Comparison of ENCODE assay signal across 9 cellular contexts in the genomic region with DNA sequence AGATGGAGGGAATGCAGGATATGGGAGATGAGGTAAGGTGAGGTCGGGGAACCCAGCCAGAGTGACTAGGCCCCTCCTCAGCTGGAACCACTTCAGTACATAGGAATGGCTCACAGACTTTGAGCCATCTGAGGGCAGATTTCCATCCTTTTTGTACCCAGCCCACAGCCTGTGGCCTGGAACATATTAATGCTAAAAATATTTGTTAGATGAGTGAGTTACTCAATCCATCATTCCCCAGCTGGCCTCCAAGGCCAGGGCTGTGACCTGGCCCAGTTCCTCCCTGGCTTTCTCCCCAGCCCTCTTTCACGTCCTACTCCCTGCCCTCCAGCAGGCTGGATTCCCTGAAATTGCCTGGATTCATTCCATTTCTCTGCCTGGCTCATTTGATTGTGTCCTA. TPM values are rescaled to one million over a fixed set of nuclear protein-coding genes. Genes with fewer than 3 reads are reported as not detected.
A peak's percentile ranks its signal among the peaks of the same experiment; 100 is the strongest.
DNase-seq lines count a peak whose midpoint lies in the region; ATAC-seq and TF ChIP-seq lines count a peak whose summit lies in the region.
"Had no signal": no experiment of that assay in that cellular context is flagged by ENCODE, and none has a peak within 500 bp of the region (broad histone marks: within the 10 kb centered on the region; RNA-seq: fewer than 3 reads in every experiment).

No MANE protein-coding gene starts in this region.

- H3K36me3 ChIP-seq in SK-N-SH (replicated peaks in 1 of 2; ENCODE audit: control insufficient read depth in 1 of 2, insufficient read depth in 2 of 2, low read length in 1 of 2) (no peaks in the 10 kb centered on the region), neural progenitor cell (no peaks in the 10 kb centered on the region), HAP-1 (replicated peaks) (no peaks in the 10 kb centered on the region)
- H3K36me3 ChIP-seq in naive thymus-derived CD4-positive, alpha-beta T cell (ENCODE audit: control insufficient read depth in 2 of 3, insufficient read depth in 3 of 3, low read length in 3 of 3): no peaks in the 10 kb centered on the region

- in situ Hi-C loops in HAP-1 (cut with MboI; ENCODE audit: low sequenced_read_pairs): no loop called here

- TF ChIP-seq EP300 in SK-N-SH (IDR thresholded peaks at IDR 0.05; ENCODE audit: borderline replicate concordance in 1 of 2, low read depth in 1 of 2, low read length in 1 of 2): peak in 1 of 2 experiments; percentile 58; a peak in 1 of 4 replicates

- no peak overlapping the region for H2AFZ ChIP-seq in SK-N-SH (ENCODE audit: low read depth)
- H2AFZ ChIP-seq in neural progenitor cell (replicated peaks): no peak overlapping the region

- H3K27ac Mint-ChIP-seq in osteocyte (ENCODE audit: unreplicated experiment) (peak overlapping the region; percentile 96), neural progenitor cell (no peak overlapping the region)
- H3K27ac Mint-ChIP-seq in naive thymus-derived CD4-positive, alpha-beta T cell: no peak overlapping the region

- no peak overlapping the region for H3K4me3 ChIP-seq in SK-N-SH (ENCODE audit: low read depth in 2 of 2, low read length in 1 of 2)
- no peak overlapping the region for H3K4me3 ChIP-seq in fibroblast of pulmonary artery (replicated peaks; ENCODE audit: low read depth, low read length)
- no peak overlapping the region for H3K4me3 ChIP-seq in naive thymus-derived CD4-positive, alpha-beta T cell (ENCODE audit: low read length)
- H3K4me3 ChIP-seq in neural progenitor cell: no peak overlapping the region
- no peak overlapping the region for H3K4me3 ChIP-seq in HAP-1

- H3K4me1 Mint-ChIP-seq in osteocyte (ENCODE audit: unreplicated experiment) (peaks cover 89% of the 10 kb centered on the region), neural progenitor cell (peaks cover 50% of the 10 kb centered on the region)
- H3K4me1 Mint-ChIP-seq in naive thymus-derived CD4-positive, alpha-beta T cell: peaks cover 0 to 32% (median 10%) of the 10 kb centered on the region in 7 donors

- H3K9me2 ChIP-seq in SK-N-SH: no peaks in the 10 kb centered on the region

- no peaks in the 10 kb centered on the region for H3K79me2 ChIP-seq in SK-N-SH (ENCODE audit: insufficient read depth)
- no peaks in the 10 kb centered on the region for H3K79me2 ChIP-seq in neural progenitor cell (ENCODE audit: low read depth)

- no peaks in the 10 kb centered on the region for H3K36me3 Mint-ChIP-seq in osteocyte (ENCODE audit: unreplicated experiment)
- no peaks in the 10 kb centered on the region for H3K36me3 Mint-ChIP-seq in naive thymus-derived CD4-positive, alpha-beta T cell
- no peaks in the 10 kb centered on the region for H3K36me3 Mint-ChIP-seq in neural progenitor cell

- 23% methylated on average over 2 of the region's 2 CpGs for WGBS in SK-N-SH (ENCODE audit: low lambda C conversion rate)

- no peak for ATAC-seq in naive thymus-derived CD4-positive, alpha-beta T cell

- no peaks in the 10 kb centered on the region for H3K27me3 Mint-ChIP-seq in osteocyte (ENCODE audit: unreplicated experiment)
- peaks cover 0 to 15% (median 0%) of the 10 kb centered on the region in 5 donors for H3K27me3 Mint-ChIP-seq in naive thymus-derived CD4-positive, alpha-beta T cell
- peaks cover 11% of the 10 kb centered on the region for H3K27me3 Mint-ChIP-seq in neural progenitor cell (ENCODE audit: insufficient read depth, low read depth)

- CTCF ChIA-PET in SK-N-SH (lab: Yijun Ruan, JAX): interaction anchor here (1.0 to 26.5 kb wide), 5 partner anchors 12 to 152 kb away, joined by 3 to 1245 read pairs (median 5); no protein-coding TSS in a partner anchor
- CTCF ChIA-PET in naive thymus-derived CD4-positive, alpha-beta T cell (lab: Charles Lee): no interaction called here

- TF ChIP-seq CTCF in AG09319 (IDR thresholded peaks at IDR 0.05; ENCODE audit: low read depth, low read length) (no peak), SK-N-SH (IDR thresholded peaks at IDR 0.05) (no peak), fibroblast of pulmonary artery (IDR thresholded peaks at IDR 0.05; ENCODE audit: low read length, missing control alignments) (no peak), osteocyte (IDR thresholded peaks at IDR 0.05) (no peak), neural progenitor cell (IDR thresholded peaks at IDR 0.05) (no peak)

- H3K9ac ChIP-seq in SK-N-SH (no peak overlapping the region), neural progenitor cell (no peak overlapping the region)

- intact Hi-C loops in naive thymus-derived CD4-positive, alpha-beta T cell (cut with micrococcal nuclease): no loop called here

- H3K9me3 ChIP-seq in SK-N-SH (no peaks in the 10 kb centered on the region), neural progenitor cell (ENCODE audit: low read depth) (no peaks in the 10 kb centered on the region), HAP-1 (no peaks in the 10 kb centered on the region)
- H3K9me3 ChIP-seq in naive thymus-derived CD4-positive, alpha-beta T cell (ENCODE audit: control insufficient read depth in 2 of 3, low read length in 3 of 3): no peaks in the 10 kb centered on the region

- H3F3A ChIP-seq in SK-N-SH (replicated peaks; ENCODE audit: insufficient read depth) (no peaks in the 10 kb centered on the region), neural progenitor cell (ENCODE audit: low read depth) (peaks cover 57% of the 10 kb centered on the region)

- TF ChIP-seq RAD21 in SK-N-SH (IDR thresholded peaks at IDR 0.05; ENCODE audit: low read length): no peak

- peak; percentile 95 for DNase-seq in AG09319 (ENCODE audit: extremely low read depth, low read depth)
- DNase-seq in SK-N-SH: no peak
- peak; percentile 98 for DNase-seq in fibroblast of pulmonary artery (ENCODE audit: low read depth)
- peak; percentile 89 for DNase-seq in osteocyte (ENCODE audit: extremely low spot score, unreplicated experiment)
- DNase-seq in COLO668 (lab: John Stamatoyannopoulos, UW; ENCODE audit: unreplicated experiment): no peak
- DNase-seq in naive thymus-derived CD4-positive, alpha-beta T cell: no peak
- no peak for DNase-seq in neural progenitor cell (ENCODE audit: low spot score)
- no peak for DNase-seq in HAP-1 (ENCODE audit: low spot score in 2 of 2)
- DNase-seq: Calu3 had no signal

- H3K4me1 ChIP-seq in SK-N-SH (ENCODE audit: control insufficient read depth in 1 of 2, insufficient read depth in 2 of 2, low read depth in 1 of 2, low read length in 1 of 2) (peaks cover 0 to 9% of the 10 kb centered on the region in 2 experiments; a peak in 1 of 4 replicates), neural progenitor cell (peaks cover 72% of the 10 kb centered on the region), HAP-1 (no peaks in the 10 kb centered on the region)
- peaks cover 3 to 36% of the 10 kb centered on the region in 2 donors for H3K4me1 ChIP-seq in naive thymus-derived CD4-positive, alpha-beta T cell (ENCODE audit: control insufficient read depth in 2 of 2, insufficient read depth in 2 of 2, low read length in 2 of 2)

- H3K27ac ChIP-seq in SK-N-SH (ENCODE audit: low read depth in 2 of 2, low read length in 1 of 2) (peak overlapping the region in 1 of 2 experiments; percentile 38; a peak in 1 of 4 replicates), neural progenitor cell (no peak overlapping the region)
- H3K27ac ChIP-seq in naive thymus-derived CD4-positive, alpha-beta T cell (ENCODE audit: low read depth, low read length): no peak overlapping the region

- H3K4me3 Mint-ChIP-seq in osteocyte (ENCODE audit: unreplicated experiment) (no peak overlapping the region), neural progenitor cell (no peak overlapping the region)
- H3K4me3 Mint-ChIP-seq in naive thymus-derived CD4-positive, alpha-beta T cell: no peak overlapping the region

- H4K20me1 ChIP-seq in SK-N-SH (ENCODE audit: insufficient read depth): no peaks in the 10 kb centered on the region
- no peaks in the 10 kb centered on the region for H4K20me1 ChIP-seq in neural progenitor cell (ENCODE audit: low read depth)

- H3K4me2 ChIP-seq in SK-N-SH (no peak overlapping the region), neural progenitor cell (no peak overlapping the region)

- POLR2A ChIA-PET in SK-N-SH (lab: Yijun Ruan, JAX): no interaction called here
- POLR2A ChIA-PET in naive thymus-derived CD4-positive, alpha-beta T cell (lab: Charles Lee): no interaction called here

- H3K9me3 Mint-ChIP-seq in osteocyte (ENCODE audit: unreplicated experiment): no peaks in the 10 kb centered on the region
- H3K9me3 Mint-ChIP-seq in naive thymus-derived CD4-positive, alpha-beta T cell: no peaks in the 10 kb centered on the region
- no peaks in the 10 kb centered on the region for H3K9me3 Mint-ChIP-seq in neural progenitor cell

- H3K27me3 ChIP-seq in SK-N-SH (ENCODE audit: insufficient read depth) (no peaks in the 10 kb centered on the region; the same call in 1 of the 2 replicates), neural progenitor cell (no peaks in the 10 kb centered on the region), HAP-1 (ENCODE audit: low read depth) (peaks cover 13% of the 10 kb centered on the region; the same call in 1 of the 2 replicates)
- no peaks in the 10 kb centered on the region for H3K27me3 ChIP-seq in naive thymus-derived CD4-positive, alpha-beta T cell (ENCODE audit: control insufficient read depth in 2 of 2, insufficient read depth in 2 of 2, low read length in 2 of 2)

TF ChIP-seq in SK-N-SH, 30 proteins besides CTCF, POLR2A, EP300 and RAD21 (continues in another document):
- TF ChIP-seq, protein P1, sequence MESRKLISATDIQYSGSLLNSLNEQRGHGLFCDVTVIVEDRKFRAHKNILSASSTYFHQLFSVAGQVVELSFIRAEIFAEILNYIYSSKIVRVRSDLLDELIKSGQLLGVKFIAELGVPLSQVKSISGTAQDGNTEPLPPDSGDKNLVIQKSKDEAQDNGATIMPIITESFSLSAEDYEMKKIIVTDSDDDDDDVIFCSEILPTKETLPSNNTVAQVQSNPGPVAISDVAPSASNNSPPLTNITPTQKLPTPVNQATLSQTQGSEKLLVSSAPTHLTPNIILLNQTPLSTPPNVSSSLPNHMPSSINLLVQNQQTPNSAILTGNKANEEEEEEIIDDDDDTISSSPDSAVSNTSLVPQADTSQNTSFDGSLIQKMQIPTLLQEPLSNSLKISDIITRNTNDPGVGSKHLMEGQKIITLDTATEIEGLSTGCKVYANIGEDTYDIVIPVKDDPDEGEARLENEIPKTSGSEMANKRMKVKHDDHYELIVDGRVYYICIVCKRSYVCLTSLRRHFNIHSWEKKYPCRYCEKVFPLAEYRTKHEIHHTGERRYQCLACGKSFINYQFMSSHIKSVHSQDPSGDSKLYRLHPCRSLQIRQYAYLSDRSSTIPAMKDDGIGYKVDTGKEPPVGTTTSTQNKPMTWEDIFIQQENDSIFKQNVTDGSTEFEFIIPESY (IDR thresholded peaks at IDR 0.05; ENCODE audit: borderline replicate concordance, low read depth): no peak
- TF ChIP-seq GABPA (IDR thresholded peaks at IDR 0.05; ENCODE audit: low read depth) (no peak), JUND (IDR thresholded peaks at IDR 0.05) (peak; percentile 35; the same call in 1 of the 2 replicates)

RNA-seq across cellular contexts. Expression of a gene that starts 57.2 kb away (rescaled TPM):
- polyA plus RNA-seq in SK-N-SH (2012; rRNA removed): 3.8 and 4.5 TPM in 2 replicates
- 2.2 and 3.6 TPM in 2 replicates for polyA plus RNA-seq in SK-N-SH (2012; cell fraction: cytosol; rRNA removed)
- polyA plus RNA-seq in SK-N-SH (2012; cell fraction: nucleus; rRNA removed): 7.5 and 8.0 TPM in 2 replicates
- total RNA-seq in osteocyte: 22.9 and 25.4 TPM in 2 replicates
- 1 to 10 TPM; 2.2 to 8.8 (median 6.4) TPM for total RNA-seq in naive thymus-derived CD4-positive, alpha-beta T cell
- 1 to 10 TPM in 1 of 2 donors, under 1 TPM in 1; 0.44 to 1.1 TPM for polyA plus RNA-seq in naive thymus-derived CD4-positive, alpha-beta T cell
- total RNA-seq in neural progenitor cell (ENCODE audit: low replicate concordance): 1.8 and 5.3 TPM in 2 replicates

Comparison
In these comparisons a context has a peak if more than half of its experiments do, and no peak if none do; other contexts are left out.
1. DNase-seq: peak in AG09319 (single experiment), fibroblast of pulmonary artery (single experiment) and osteocyte (single experiment); none in SK-N-SH (single experiment), COLO668 (single experiment), naive thymus-derived CD4-positive, alpha-beta T cell (0 of 9), neural progenitor cell (single experiment) and HAP-1 (0 of 2).